In the genomic region with DNA sequence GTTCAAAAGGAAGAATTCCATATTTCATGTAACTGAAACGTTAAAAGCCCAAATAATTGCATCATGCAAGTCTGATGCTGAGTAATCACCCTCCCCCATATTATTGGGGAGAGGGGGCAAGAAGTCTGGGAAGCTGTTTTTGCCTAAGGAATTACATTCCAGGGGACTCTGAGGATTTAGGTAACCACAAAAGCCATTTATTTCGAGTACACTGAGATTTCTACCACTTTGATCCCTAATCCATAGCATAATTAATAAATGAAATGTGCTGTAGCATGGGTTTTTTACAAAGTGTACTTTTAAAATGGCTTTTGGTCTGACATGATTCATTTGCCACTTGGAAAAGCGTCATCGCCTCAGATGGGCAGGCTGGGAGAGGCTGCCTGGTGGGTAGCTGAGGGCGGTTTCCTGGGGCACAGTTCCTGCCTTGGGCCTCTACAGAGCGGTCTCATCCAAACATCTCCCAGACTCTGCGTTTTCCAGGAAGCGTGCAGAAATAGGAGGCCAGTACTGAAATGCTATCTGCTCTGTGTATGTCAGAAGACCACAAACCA, we compare ENCODE assay signal across 12 cellular contexts.
DNase-seq lines count a peak whose midpoint lies in the region; ATAC-seq, FAIRE-seq and TF ChIP-seq lines count a peak whose summit lies in the region.
"Had no signal": no experiment of that assay in that cellular context is flagged by ENCODE, and none has a peak within 500 bp of the region (broad histone marks: within the 10 kb centered on the region; RNA-seq: fewer than 3 reads in every experiment).

No MANE protein-coding gene starts in this region.

- H3K4me3 ChIP-seq in Panc1 (ENCODE audit: low read depth in 2 of 2, low read length in 2 of 2) (no peak overlapping the region), endothelial cell of umbilical vein (replicated peaks in 1 of 3; ENCODE audit: insufficient read depth in 1 of 3, low read depth in 1 of 3, low read length in 3 of 3) (no peak overlapping the region), rectal smooth muscle tissue (ENCODE audit: low read length) (no peak overlapping the region)

- no peak overlapping the region for H3K4me2 ChIP-seq in endothelial cell of umbilical vein (ENCODE audit: insufficient read depth, low read length)

- H3K4me1 ChIP-seq in Panc1 (ENCODE audit: control insufficient read depth, insufficient read depth, low read length) (peaks cover 90% of the 10 kb centered on the region), endothelial cell of umbilical vein (ENCODE audit: control insufficient read depth, extremely low read depth, insufficient read depth, low read length) (peaks cover 68% of the 10 kb centered on the region), rectal smooth muscle tissue (ENCODE audit: control insufficient read depth, insufficient read depth, low read length) (peaks cover 41% of the 10 kb centered on the region)

- FAIRE-seq in endothelial cell of umbilical vein (lab: Jason Lieb, UNC) = no peak
- FAIRE-seq: keratinocyte had no signal

- no peaks in the 10 kb centered on the region for H3K79me2 ChIP-seq in endothelial cell of umbilical vein (ENCODE audit: control insufficient read depth, insufficient read depth, low read length)

- CTCF ChIA-PET in Panc1 (lab: Charles Lee) = interaction anchor here (0.6 kb wide), 1 partner anchor 71 kb away, joined by 12 read pairs; no protein-coding TSS in a partner anchor
- CTCF ChIA-PET in endothelial cell of umbilical vein (lab: Charles Lee) = interaction anchor here (0.8 to 1.0 kb wide), 3 partner anchors 17 to 1248 kb away, joined by 3 to 5 read pairs (median 3); no protein-coding TSS in a partner anchor
- CTCF ChIA-PET in activated CD8-positive, alpha-beta T cell treated with anti-CD3 and anti-CD28 coated beads, Interleukin-2, amount 10 ng/mL, durations not matched to agents 7 days and 5 days (lab: Charles Lee) = no interaction called here

- no peak overlapping the region for H2AFZ ChIP-seq in endothelial cell of umbilical vein (ENCODE audit: low read depth, low read length)

- H3K9me3 Mint-ChIP-seq in glutamatergic neuron (ENCODE audit: unreplicated experiment) = peaks cover 2% of the 10 kb centered on the region
- H3K9me3 Mint-ChIP-seq in activated CD8-positive, alpha-beta T cell treated with anti-CD3 and anti-CD28 coated beads, Interleukin-2, amount 10 ng/mL, durations not matched to agents 7 days and 5 days (ENCODE audit: insufficient read depth) = no peaks in the 10 kb centered on the region

- H3K27ac ChIP-seq in Panc1 (ENCODE audit: low read length) (peak overlapping the region; percentile 97), endothelial cell of umbilical vein (ENCODE audit: insufficient read depth, low read depth, low read length) (peak overlapping the region; percentile 5), rectal smooth muscle tissue (ENCODE audit: low read depth, low read length) (peak overlapping the region; percentile 13)

- no peak overlapping the region for H3K4me3 Mint-ChIP-seq in glutamatergic neuron (ENCODE audit: unreplicated experiment)
- no peak overlapping the region for H3K4me3 Mint-ChIP-seq in activated CD8-positive, alpha-beta T cell treated with anti-CD3 and anti-CD28 coated beads, Interleukin-2, amount 10 ng/mL, durations not matched to agents 7 days and 5 days
- H3K4me3 Mint-ChIP-seq: CD4-positive, alpha-beta memory T cell had no signal

- dilution Hi-C loops in endothelial cell of umbilical vein (cut with MboI; ENCODE audit: extremely low pct_ligation_motif_present, low sequenced_read_pairs) = no loop called here

- H3K9me1 ChIP-seq in endothelial cell of umbilical vein (replicated peaks; ENCODE audit: control insufficient read depth, extremely low read depth, insufficient read depth, low read length) = no peaks in the 10 kb centered on the region

- H3K4me1 Mint-ChIP-seq in glutamatergic neuron (ENCODE audit: low read depth, unreplicated experiment) = peaks cover 22% of the 10 kb centered on the region
- peaks cover 2% of the 10 kb centered on the region for H3K4me1 Mint-ChIP-seq in activated CD8-positive, alpha-beta T cell treated with anti-CD3 and anti-CD28 coated beads, Interleukin-2, amount 10 ng/mL, durations not matched to agents 7 days and 5 days (ENCODE audit: low read depth)

- 0 out of 2 replicates have a peak, but pooled peaks cover 3% of the 10 kb centered on the region for H3K36me3 ChIP-seq in Panc1 (ENCODE audit: control insufficient read depth, insufficient read depth, low read length)
- no peaks in the 10 kb centered on the region for H3K36me3 ChIP-seq in endothelial cell of umbilical vein (ENCODE audit: control insufficient read depth in 2 of 2, extremely low read depth in 1 of 2, insufficient read depth in 2 of 2, low read length in 2 of 2)
- H3K36me3 ChIP-seq in rectal smooth muscle tissue (ENCODE audit: control insufficient read depth, insufficient read depth, low read length) = no peaks in the 10 kb centered on the region

- H3K9me3 ChIP-seq in Panc1 (ENCODE audit: control insufficient read depth, insufficient read depth, low read depth, low read length) (no peaks in the 10 kb centered on the region), endothelial cell of umbilical vein (replicated peaks; ENCODE audit: control insufficient read depth, insufficient read depth, low read length) (no peaks in the 10 kb centered on the region)

- no TSS peak for BruUV-seq in Panc1 (replicated peaks; lab: Mats Ljungman, UMichigan)
- no TSS peak for BruUV-seq in endothelial cell of umbilical vein (replicated peaks; lab: Mats Ljungman, UMichigan)

- no peak overlapping the region for H3K27ac Mint-ChIP-seq in glutamatergic neuron (ENCODE audit: unreplicated experiment)
- no peak overlapping the region for H3K27ac Mint-ChIP-seq in activated CD8-positive, alpha-beta T cell treated with anti-CD3 and anti-CD28 coated beads, Interleukin-2, amount 10 ng/mL, durations not matched to agents 7 days and 5 days
- H3K27ac Mint-ChIP-seq: CD4-positive, alpha-beta memory T cell had no signal

- intact Hi-C loops in Panc1 (cut with micrococcal nuclease; ENCODE audit: unreplicated experiment) = loop anchor here (5.0 kb wide), 1 partner anchor 104 kb away; a partner anchor contains a TSS
- intact Hi-C loops in endothelial cell of umbilical vein (cut with micrococcal nuclease) = no loop called here

- POLR2A ChIA-PET in Panc1 (lab: Charles Lee) (interaction anchor here (0.8 kb wide), 1 partner anchor 14 kb away, joined by 3 read pairs; no protein-coding TSS in a partner anchor), endothelial cell of umbilical vein (lab: Charles Lee) (no interaction called here)
- POLR2A ChIA-PET in activated CD8-positive, alpha-beta T cell treated with anti-CD3 and anti-CD28 coated beads, Interleukin-2, amount 10 ng/mL, durations not matched to agents 7 days and 5 days (lab: Charles Lee) = no interaction called here

- no peaks in the 10 kb centered on the region for H3K36me3 Mint-ChIP-seq in glutamatergic neuron (ENCODE audit: unreplicated experiment)
- no peaks in the 10 kb centered on the region for H3K36me3 Mint-ChIP-seq in activated CD8-positive, alpha-beta T cell treated with anti-CD3 and anti-CD28 coated beads, Interleukin-2, amount 10 ng/mL, durations not matched to agents 7 days and 5 days (ENCODE audit: low read depth)
- H3K36me3 Mint-ChIP-seq: CD4-positive, alpha-beta memory T cell had no signal

- no peak for ATAC-seq in Panc1
- no peak for ATAC-seq in activated CD8-positive, alpha-beta T cell treated with anti-CD3 and anti-CD28 coated beads, Interleukin-2, amount 10 ng/mL, durations not matched to agents 7 days and 5 days
- no peak for ATAC-seq in GM21447 (IDR thresholded peaks at IDR 0.05; ENCODE audit: unreplicated experiment)

- TF ChIP-seq CTCF in Panc1 (IDR thresholded peaks at IDR 0.05) = no peak
- TF ChIP-seq CTCF in endothelial cell of umbilical vein (IDR thresholded peaks at IDR 0.05; ENCODE audit: extremely low read depth in 1 of 2, insufficient read depth in 1 of 2, low read depth in 1 of 2, low read length in 2 of 2) = no peak
- TF ChIP-seq CTCF in glutamatergic neuron (IDR thresholded peaks at IDR 0.05; ENCODE audit: partially characterized antibody, unreplicated experiment) = no peak

- no peaks in the 10 kb centered on the region for H3K27me3 ChIP-seq in Panc1 (ENCODE audit: control insufficient read depth, insufficient read depth, low read length)
- no peaks in the 10 kb centered on the region for H3K27me3 ChIP-seq in endothelial cell of umbilical vein (ENCODE audit: control insufficient read depth in 2 of 2, insufficient read depth in 2 of 2, low read length in 2 of 2)
- H3K27me3 ChIP-seq in rectal smooth muscle tissue (ENCODE audit: control insufficient read depth, insufficient read depth, low read length) = no peaks in the 10 kb centered on the region

- in situ Hi-C loops in Panc1 (cut with HindIII; ENCODE audit: low pct_unique_long_range_greater_than_20kb, low sequenced_read_pairs) = no loop called here

- no peaks in the 10 kb centered on the region for H4K20me1 ChIP-seq in endothelial cell of umbilical vein (replicated peaks; ENCODE audit: control insufficient read depth, extremely low read depth, insufficient read depth, low read length)

- DNase-seq in CD1c-positive myeloid dendritic cell (ENCODE audit: extremely low spot score) (peak; percentile 14), Panc1 (ENCODE audit: low read depth, low spot score) (no peak), endothelial cell of umbilical vein (ENCODE audit: low read depth, low spot score) (no peak), glutamatergic neuron (no peak), hypothalamus (lab: John Stamatoyannopoulos, UW) (no peak)
- DNase-seq in activated CD8-positive, alpha-beta T cell treated with anti-CD3 and anti-CD28 coated beads, Interleukin-2, amount 10 ng/mL, durations not matched to agents 7 days and 5 days = no peak
- DNase-seq: CD4-positive, alpha-beta memory T cell; cortex of kidney; T-helper 1 cell had no signal

- H3K27me3 Mint-ChIP-seq in glutamatergic neuron (ENCODE audit: unreplicated experiment) = no peaks in the 10 kb centered on the region
- H3K27me3 Mint-ChIP-seq in activated CD8-positive, alpha-beta T cell treated with anti-CD3 and anti-CD28 coated beads, Interleukin-2, amount 10 ng/mL, durations not matched to agents 7 days and 5 days (ENCODE audit: low read depth) = peaks cover 15% of the 10 kb centered on the region

- no peak for TF ChIP-seq POLR2A in endothelial cell of umbilical vein (IDR thresholded peaks at IDR 0.05; ENCODE audit: low read depth, low read length)

- H3K9ac ChIP-seq in endothelial cell of umbilical vein (replicated peaks; ENCODE audit: extremely low read depth, insufficient read depth, low read length) (no peak overlapping the region), rectal smooth muscle tissue (ENCODE audit: low read length) (no peak overlapping the region)

TF ChIP-seq in endothelial cell of umbilical vein, 7 proteins besides CTCF, POLR2A, EP300 and RAD21 (continues in another document):
- TF ChIP-seq FOS (IDR thresholded peaks at IDR 0.05; ENCODE audit: borderline replicate concordance, insufficient read depth, low read length) (no peak), JUN (IDR thresholded peaks at IDR 0.05; ENCODE audit: borderline replicate concordance, insufficient read depth, insufficient read length, low read depth) (no peak), GATA2 (IDR thresholded peaks at IDR 0.05; ENCODE audit: insufficient read depth, insufficient read length, low read depth, low read length) (no peak), MYC (IDR thresholded peaks at IDR 0.05; ENCODE audit: low read depth, low read length) (no peak), EZH2 (IDR thresholded peaks at IDR 0.05; ENCODE audit: borderline replicate concordance, low read depth, low read length, severe bottlenecking) (no peak)

Comparison
In these comparisons a context has a peak if more than half of its experiments do, and no peak if none do; other contexts are left out.
1. H3K27ac ChIP-seq: peak in every context shown above with its lines; median percentile 97 in Panc1; 13 in rectal smooth muscle tissue; 5 in endothelial cell of umbilical vein.